Comparison of ENCODE assay signal across 1 cellular context in genomic region chr12:102436867-102437266, GRCh38.
A peak's percentile ranks its signal among the peaks of the same experiment; 100 is the strongest.
TF ChIP-seq lines count a peak whose summit lies in the region.

No MANE protein-coding gene starts in this region.

TF ChIP-seq in K562, 482 proteins besides CTCF, POLR2A, EP300 and RAD21 (continued from another document):
- TF ChIP-seq ZFP91 (CRISPR knock-in tag; IDR thresholded peaks at IDR 0.05) (no peak), ZNF175 (CRISPR knock-in tag; IDR thresholded peaks at IDR 0.05; ENCODE audit: low read depth) (peak; percentile 52; the same call in 1 of the 2 replicates), TARDBP (IDR thresholded peaks at IDR 0.05) (no peak), ARID3B (CRISPR knock-in tag; IDR thresholded peaks at IDR 0.05; ENCODE audit: borderline replicate concordance) (no peak), SMAD4 (CRISPR knock-in tag; conservative IDR thresholded peaks at IDR 0.05) (no peak), SP2 (IDR thresholded peaks at IDR 0.05; ENCODE audit: extremely low read depth, low read depth, low read length, poor library complexity, severe bottlenecking) (no peak), CEBPB (tag; IDR thresholded peaks at IDR 0.05) (no peak), TRIM25 (IDR thresholded peaks at IDR 0.05; ENCODE audit: borderline replicate concordance) (no peak), ZNF324 (CRISPR knock-in tag; IDR thresholded peaks at IDR 0.05) (no peak), SMAD2 (IDR thresholded peaks at IDR 0.05; ENCODE audit: low read depth, low read length) (no peak), ZBTB1 (CRISPR knock-in tag; IDR thresholded peaks at IDR 0.05; ENCODE audit: borderline replicate concordance, low read depth) (no peak), RB1 (IDR thresholded peaks at IDR 0.05; ENCODE audit: low read depth) (no peak), MNT (conservative IDR thresholded peaks at IDR 0.05) (no peak), JUN (IDR thresholded peaks at IDR 0.05; ENCODE audit: borderline replicate concordance, low read depth, low read length) (no peak), JUN (CRISPR knock-in tag; IDR thresholded peaks at IDR 0.05; ENCODE audit: borderline replicate concordance) (no peak), ZNF41 (CRISPR knock-in tag; conservative IDR thresholded peaks at IDR 0.05) (no peak), LEF1 (IDR thresholded peaks at IDR 0.05) (no peak), ZNF589 (CRISPR knock-in tag; IDR thresholded peaks at IDR 0.05; ENCODE audit: low read depth) (peak; percentile 60; the same call in 1 of the 2 replicates), ZEB2 (IDR thresholded peaks at IDR 0.05) (no peak), HLTF (IDR thresholded peaks at IDR 0.05) (no peak), ZNF274 (IDR thresholded peaks at IDR 0.05; ENCODE audit: borderline replicate concordance, low read depth, low read length) (no peak)
